1 cellular context compared by ENCODE assay signal in genomic region chr7:66557214-66558200, GRCh38.
TF ChIP-seq lines count a peak whose summit lies in the region.

No MANE protein-coding gene starts in this region.

TF ChIP-seq in HepG2, 621 proteins besides CTCF, POLR2A, EP300 and RAD21 (continued from another document and continues in another):
- TF ChIP-seq HNRNPUL1 (IDR thresholded peaks at IDR 0.05; ENCODE audit: low read depth, low read length) (no peak), NFYC (CRISPR knock-in tag; IDR thresholded peaks at IDR 0.05) (no peak), IKZF5 (CRISPR knock-in tag; IDR thresholded peaks at IDR 0.05) (no peak), ZNF460 (CRISPR knock-in tag; IDR thresholded peaks at IDR 0.05; ENCODE audit: borderline replicate concordance) (no peak), ZNF20 (CRISPR knock-in tag; IDR thresholded peaks at IDR 0.05) (no peak), ZNF501 (CRISPR knock-in tag; IDR thresholded peaks at IDR 0.05) (no peak), MAX (IDR thresholded peaks at IDR 0.05) (0 out of 2 replicates have a peak, but pooled peaks have one; percentile 25), ZMAT3 (CRISPR knock-in tag; conservative IDR thresholded peaks at IDR 0.05) (no peak), SNAPC2 (CRISPR knock-in tag; IDR thresholded peaks at IDR 0.05) (no peak), ZNF101 (CRISPR knock-in tag; IDR thresholded peaks at IDR 0.05; ENCODE audit: borderline replicate concordance, low read depth) (no peak), PPARG (CRISPR knock-in tag; conservative IDR thresholded peaks at IDR 0.05) (no peak), CCAR2 (optimal IDR thresholded peaks at IDR 0.05; ENCODE audit: low read depth, low read length) (no peak), MAF1 (CRISPR knock-in tag; IDR thresholded peaks at IDR 0.05; ENCODE audit: borderline replicate concordance) (no peak), ZNF570 (CRISPR knock-in tag; IDR thresholded peaks at IDR 0.05; ENCODE audit: borderline replicate concordance) (no peak), EZH2 (conservative IDR thresholded peaks at IDR 0.05; ENCODE audit: low read depth, low read length) (no peak), MEIS1 (CRISPR knock-in tag; IDR thresholded peaks at IDR 0.05; ENCODE audit: borderline replicate concordance) (no peak), ISX (CRISPR knock-in tag; conservative IDR thresholded peaks at IDR 0.05) (no peak), GRHL1 (CRISPR knock-in tag; conservative IDR thresholded peaks at IDR 0.05) (no peak), ZNF577 (CRISPR knock-in tag; IDR thresholded peaks at IDR 0.05; ENCODE audit: borderline replicate concordance, low read depth) (no peak), ZBTB46 (CRISPR knock-in tag; IDR thresholded peaks at IDR 0.05; ENCODE audit: borderline replicate concordance) (no peak), MIER2 (CRISPR knock-in tag; IDR thresholded peaks at IDR 0.05) (no peak), PREB (CRISPR knock-in tag; IDR thresholded peaks at IDR 0.05) (no peak), ZBTB10 (CRISPR knock-in tag; IDR thresholded peaks at IDR 0.05; ENCODE audit: borderline replicate concordance) (no peak), PHF20 (CRISPR knock-in tag; IDR thresholded peaks at IDR 0.05) (no peak), NFAT5 (CRISPR knock-in tag; IDR thresholded peaks at IDR 0.05) (no peak), KLF15 (CRISPR knock-in tag; IDR thresholded peaks at IDR 0.05; ENCODE audit: borderline replicate concordance) (no peak), ZNF224 (CRISPR knock-in tag; IDR thresholded peaks at IDR 0.05) (no peak), ATF3 (CRISPR knock-in tag; IDR thresholded peaks at IDR 0.05) (no peak), KDM6A (CRISPR knock-in tag; IDR thresholded peaks at IDR 0.05; ENCODE audit: low read depth) (no peak), ZNF430 (CRISPR knock-in tag; IDR thresholded peaks at IDR 0.05) (no peak), KDM1A (CRISPR knock-in tag; IDR thresholded peaks at IDR 0.05) (no peak), HNRNPL (IDR thresholded peaks at IDR 0.05; ENCODE audit: low read depth, low read length) (0 out of 2 replicates have a peak, but pooled peaks have one; percentile 37), ZBTB14 (CRISPR knock-in tag; IDR thresholded peaks at IDR 0.05) (no peak), ZNF746 (CRISPR knock-in tag; IDR thresholded peaks at IDR 0.05) (no peak), SP1 (IDR thresholded peaks at IDR 0.05) (no peak), SP1 (CRISPR knock-in tag; IDR thresholded peaks at IDR 0.05) (no peak), TOPORS (CRISPR knock-in tag; IDR thresholded peaks at IDR 0.05) (no peak), KDM3A (CRISPR knock-in tag; IDR thresholded peaks at IDR 0.05; ENCODE audit: low read depth) (peak; percentile 64; the same call in 1 of the 2 replicates), ZNF777 (CRISPR knock-in tag; IDR thresholded peaks at IDR 0.05) (no peak), CREM (IDR thresholded peaks at IDR 0.05) (no peak), CREM (CRISPR knock-in tag; IDR thresholded peaks at IDR 0.05) (no peak), AGO2 (optimal IDR thresholded peaks at IDR 0.05; ENCODE audit: low read depth, low read length) (peak; percentile 51), NR0B2 (CRISPR knock-in tag; IDR thresholded peaks at IDR 0.05) (no peak), ZNF740 (CRISPR knock-in tag; IDR thresholded peaks at IDR 0.05) (peak; percentile 82)
